ENCODE assay signal across 8 cellular contexts in the genomic region with DNA sequence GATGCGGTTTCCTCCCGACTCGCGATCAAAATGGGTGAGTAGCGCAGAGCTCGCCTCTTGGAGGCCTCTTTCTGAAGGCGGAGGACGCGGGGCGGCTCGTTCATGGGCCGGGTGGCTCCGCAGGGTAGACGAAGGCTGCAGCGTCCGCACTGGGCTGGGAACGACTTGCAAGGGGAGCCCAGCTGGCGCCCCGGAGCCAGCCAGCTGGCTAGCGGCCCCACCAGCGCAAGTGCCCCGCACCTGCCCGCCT. TPM values are rescaled to one million over a fixed set of nuclear protein-coding genes. Genes with fewer than 3 reads are reported as not detected.
A peak's percentile ranks its signal among the peaks of the same experiment; 100 is the strongest.
DNase-seq lines count a peak whose midpoint lies in the region; ATAC-seq and TF ChIP-seq lines count a peak whose summit lies in the region.

No MANE protein-coding gene starts in this region.

- no peak for DNase-seq in activated naive CD8-positive, alpha-beta T cell treated with anti-CD3 and anti-CD28 coated beads, Interleukin-2, amount 50 U/mL, for 24 hours
- DNase-seq in lower leg skin (ENCODE audit: low spot score in 2 of 2) (no peak), upper lobe of left lung (no peak), GM19240 (ENCODE audit: insufficient read length, low spot score) (no peak), hypothalamus (lab: John Stamatoyannopoulos, UW) (no peak)
- no peak for DNase-seq in activated CD4-positive, CD25-positive, alpha-beta regulatory T cell (lab: John Stamatoyannopoulos, UW)

- no peak for TF ChIP-seq EP300 in upper lobe of left lung (IDR thresholded peaks at IDR 0.05)

- intact Hi-C loops in lower leg skin (cut with DNase I; ENCODE audit: low total_unique reads), result no loop called here

- ATAC-seq in GM18907 (IDR thresholded peaks at IDR 0.05; ENCODE audit: unreplicated experiment), result peak; percentile 25
- ATAC-seq in HG03025 (IDR thresholded peaks at IDR 0.05; ENCODE audit: low FRiP score, unreplicated experiment), result peak; percentile 4
- ATAC-seq in activated naive CD8-positive, alpha-beta T cell treated with anti-CD3 and anti-CD28 coated beads, Interleukin-2, amount 50 U/mL, for 24 hours, result peak; percentile 17
- ATAC-seq in upper lobe of left lung (ENCODE audit: low FRiP score in 2 of 2), result no peak

- H3K4me3 ChIP-seq in lower leg skin (ENCODE audit: low read depth, poor library complexity, severe bottlenecking) (peak overlapping the region; percentile 93), upper lobe of left lung (peak overlapping the region; percentile 86 to 99 (median 94))

- H3K27ac Mint-ChIP-seq in activated naive CD8-positive, alpha-beta T cell treated with anti-CD3 and anti-CD28 coated beads, Interleukin-2, amount 50 U/mL, for 24 hours, result peak overlapping the region; percentile 79

- H3K36me3 Mint-ChIP-seq in activated naive CD8-positive, alpha-beta T cell treated with anti-CD3 and anti-CD28 coated beads, Interleukin-2, amount 50 U/mL, for 24 hours (ENCODE audit: low read depth), result peaks cover 7% of the 10 kb centered on the region

- H3K4me1 Mint-ChIP-seq in activated naive CD8-positive, alpha-beta T cell treated with anti-CD3 and anti-CD28 coated beads, Interleukin-2, amount 50 U/mL, for 24 hours, result peaks cover 55% of the 10 kb centered on the region

- H3K27ac ChIP-seq in upper lobe of left lung, result peak overlapping the region; percentile 29 to 93 (median 70)

- peak overlapping the region; percentile 97 for H3K4me3 Mint-ChIP-seq in activated naive CD8-positive, alpha-beta T cell treated with anti-CD3 and anti-CD28 coated beads, Interleukin-2, amount 50 U/mL, for 24 hours

- no peaks in the 10 kb centered on the region for H3K27me3 Mint-ChIP-seq in activated naive CD8-positive, alpha-beta T cell treated with anti-CD3 and anti-CD28 coated beads, Interleukin-2, amount 50 U/mL, for 24 hours

- TF ChIP-seq CTCF in lower leg skin (IDR thresholded peaks at IDR 0.05) (no peak), upper lobe of left lung (IDR thresholded peaks at IDR 0.05) (no peak)

- no peaks in the 10 kb centered on the region for H3K9me3 ChIP-seq in upper lobe of left lung

- H3K27me3 ChIP-seq in upper lobe of left lung, result no peaks in the 10 kb centered on the region

- TF ChIP-seq POLR2A in lower leg skin (IDR thresholded peaks at IDR 0.05) (no peak), upper lobe of left lung (IDR thresholded peaks at IDR 0.05) (no peak)

- H3K9me3 Mint-ChIP-seq in activated naive CD8-positive, alpha-beta T cell treated with anti-CD3 and anti-CD28 coated beads, Interleukin-2, amount 50 U/mL, for 24 hours, result no peaks in the 10 kb centered on the region

- peaks cover 0 to 5% (median 4%) of the 10 kb centered on the region in 4 donors for H3K36me3 ChIP-seq in upper lobe of left lung

- peaks cover 19 to 32% (median 22%) of the 10 kb centered on the region in 4 donors for H3K4me1 ChIP-seq in upper lobe of left lung

- WGBS in lower leg skin, 2 donors, result 0 to 1% methylated on average over 13 to 20 of the region's 23 CpGs
- 0 to 3% methylated on average over 12 to 15 of the region's 23 CpGs for WGBS in upper lobe of left lung, 2 donors

RNA-seq across cellular contexts. Expression of a gene that starts 0.3 kb away (rescaled TPM):
- total RNA-seq in lower leg skin (10 to 100 TPM in 1 of 4 donors, 1 to 10 TPM in 3; 4.8 to 11.9 (median 6.5) TPM), upper lobe of left lung (10 to 100 TPM in 5 of 6 donors, 1 to 10 TPM in 1; 4.3 to 18.9 (median 13.8) TPM)

RNA-seq across cellular contexts. Expression of a gene that starts 0.7 kb away (rescaled TPM):
- total RNA-seq in lower leg skin (10 to 100 TPM; 36.8 to 68.7 (median 56.4) TPM), upper lobe of left lung (10 to 100 TPM; 38.8 to 76.1 (median 57.7) TPM)

RNA-seq across cellular contexts. Expression of a gene that starts 38.9 kb away (rescaled TPM):
- under 1 TPM; 0.19 to 0.67 (median 0.35) TPM for total RNA-seq in lower leg skin
- 1 to 10 TPM in 5 of 6 donors, under 1 TPM in 1; 0.30 to 1.3 (median 1.1) TPM for total RNA-seq in upper lobe of left lung

RNA-seq across cellular contexts. Expression of a gene that starts 47.5 kb away (rescaled TPM):
- total RNA-seq in lower leg skin (10 to 100 TPM; 26.4 to 58.2 (median 44.7) TPM), upper lobe of left lung (10 to 100 TPM; 22.3 to 54.4 (median 25.4) TPM)

Comparison
In these comparisons a context has a peak if more than half of its experiments do, and no peak if none do; other contexts are left out.
1. ATAC-seq: peak in GM18907 (single experiment), HG03025 (single experiment) and activated naive CD8-positive, alpha-beta T cell treated with anti-CD3 and anti-CD28 coated beads, Interleukin-2, amount 50 U/mL, for 24 hours (single experiment); none in upper lobe of left lung (0 of 2).